1 cellular context compared by ENCODE assay signal in the genomic region with DNA sequence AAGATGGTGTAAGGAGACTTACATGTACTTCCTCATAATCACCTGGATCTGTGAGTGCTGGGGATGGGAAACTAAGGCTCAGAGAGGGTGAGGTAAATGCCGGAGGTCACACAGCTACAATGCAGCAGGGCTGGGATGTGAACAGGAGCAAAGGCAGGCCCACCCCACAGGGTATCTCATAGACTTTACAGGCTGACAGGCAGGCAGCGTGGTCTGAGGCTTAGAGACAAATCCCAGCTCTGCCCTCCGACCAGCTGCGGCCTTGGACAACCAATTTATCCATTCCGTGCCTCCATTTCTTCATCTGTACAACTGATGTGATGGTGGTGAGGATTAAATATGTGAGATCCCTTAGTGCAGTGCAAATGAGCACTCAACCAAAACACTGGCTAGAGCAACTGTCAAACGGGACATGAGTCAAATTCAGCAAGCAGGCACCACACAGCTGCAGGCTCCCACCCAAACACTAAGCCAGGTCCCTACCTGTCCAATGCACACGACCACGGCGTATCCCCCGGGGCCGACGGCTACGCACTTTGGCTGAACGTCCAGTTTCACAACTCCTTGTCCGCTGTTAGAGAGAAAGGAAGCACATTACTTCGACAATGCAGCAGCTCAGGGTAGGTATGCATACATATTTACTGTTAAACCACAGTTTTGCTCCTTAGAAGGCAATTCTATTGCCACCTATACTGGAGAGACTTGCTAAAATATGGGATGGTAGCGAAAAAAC.
TF ChIP-seq lines count a peak whose summit lies in the region.

No MANE protein-coding gene starts in this region.

TF ChIP-seq in WTC11, 78 proteins besides CTCF, POLR2A, EP300 and RAD21 (continued from another document):
- no peak for TF ChIP-seq CREM (CRISPR knock-in tag; IDR thresholded peaks at IDR 0.05)
- no peak for TF ChIP-seq FOXP1 (CRISPR knock-in tag; IDR thresholded peaks at IDR 0.05; ENCODE audit: borderline replicate concordance)
- no peak for TF ChIP-seq ETV6 (CRISPR knock-in tag; IDR thresholded peaks at IDR 0.05)
- TF ChIP-seq CREB1 (CRISPR knock-in tag; IDR thresholded peaks at IDR 0.05): no peak
- no peak for TF ChIP-seq ZSCAN18 (CRISPR knock-in tag; IDR thresholded peaks at IDR 0.05)
- TF ChIP-seq ZBTB21 (CRISPR knock-in tag; IDR thresholded peaks at IDR 0.05; ENCODE audit: borderline replicate concordance): no peak
